1 cellular context compared by ENCODE assay signal in genomic region chr6:8102122-8102958, GRCh38.
TF ChIP-seq lines count a peak whose summit lies in the region.

TSS of gene EEF1E1 (minus strand) at chr6:8102548. CDS start at chr6:8102521, 27 bp downstream.

TF ChIP-seq in HepG2, 621 proteins besides CTCF, POLR2A, EP300 and RAD21 (continued from another document and continues in another):
- TF ChIP-seq, protein P1, sequence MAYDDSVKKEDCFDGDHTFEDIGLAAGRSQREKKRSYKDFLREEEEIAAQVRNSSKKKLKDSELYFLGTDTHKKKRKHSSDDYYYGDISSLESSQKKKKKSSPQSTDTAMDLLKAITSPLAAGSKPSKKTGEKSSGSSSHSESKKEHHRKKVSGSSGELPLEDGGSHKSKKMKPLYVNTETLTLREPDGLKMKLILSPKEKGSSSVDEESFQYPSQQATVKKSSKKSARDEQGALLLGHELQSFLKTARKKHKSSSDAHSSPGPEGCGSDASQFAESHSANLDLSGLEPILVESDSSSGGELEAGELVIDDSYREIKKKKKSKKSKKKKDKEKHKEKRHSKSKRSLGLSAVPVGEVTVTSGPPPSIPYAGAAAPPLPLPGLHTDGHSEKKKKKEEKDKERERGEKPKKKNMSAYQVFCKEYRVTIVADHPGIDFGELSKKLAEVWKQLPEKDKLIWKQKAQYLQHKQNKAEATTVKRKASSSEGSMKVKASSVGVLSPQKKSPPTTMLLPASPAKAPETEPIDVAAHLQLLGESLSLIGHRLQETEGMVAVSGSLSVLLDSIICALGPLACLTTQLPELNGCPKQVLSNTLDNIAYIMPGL (CRISPR knock-in tag; IDR thresholded peaks at IDR 0.05; ENCODE audit: borderline replicate concordance in 1 of 2, low read depth in 1 of 2): peak; percentile 61 to 64; a peak in 3 of 4 replicates
- TF ChIP-seq ZNF12 (CRISPR knock-in tag; IDR thresholded peaks at IDR 0.05) (no peak), AHR (CRISPR knock-in tag; IDR thresholded peaks at IDR 0.05) (peak; percentile 61; the same call in 1 of the 2 replicates), MXI1 (IDR thresholded peaks at IDR 0.05; ENCODE audit: borderline replicate concordance, low read depth, low read length) (peak; percentile 93), U2AF2 (IDR thresholded peaks at IDR 0.05; ENCODE audit: low read depth, low read length) (peak; percentile 85; the same call in 1 of the 2 replicates), ZBTB7B (CRISPR knock-in tag; IDR thresholded peaks at IDR 0.05) (0 out of 2 replicates have a peak, but pooled peaks have one; percentile 20), ASH2L (IDR thresholded peaks at IDR 0.05; ENCODE audit: insufficient read length, low read depth, low read length) (peak; percentile 98), TARDBP (CRISPR knock-in tag; IDR thresholded peaks at IDR 0.05) (peak; percentile 34; the same call in 1 of the 2 replicates), TOPORS (CRISPR knock-in tag; IDR thresholded peaks at IDR 0.05) (0 out of 2 replicates have a peak, but pooled peaks have one; percentile 19), PCBP2 (optimal IDR thresholded peaks at IDR 0.05; ENCODE audit: low read depth, low read length, poor library complexity, severe bottlenecking) (no peak), ZNF460 (CRISPR knock-in tag; IDR thresholded peaks at IDR 0.05; ENCODE audit: borderline replicate concordance) (no peak), TRIM24 (CRISPR knock-in tag; IDR thresholded peaks at IDR 0.05) (no peak), ZNF574 (CRISPR knock-in tag; IDR thresholded peaks at IDR 0.05) (peak; percentile 62; the same call in 1 of the 2 replicates), FOXJ3 (CRISPR knock-in tag; IDR thresholded peaks at IDR 0.05; ENCODE audit: borderline replicate concordance) (no peak; the same call in 1 of the 2 replicates), KDM1A (CRISPR knock-in tag; IDR thresholded peaks at IDR 0.05) (0 out of 2 replicates have a peak, but pooled peaks have one; percentile 14), RFXANK (CRISPR knock-in tag; IDR thresholded peaks at IDR 0.05) (peak; percentile 31; the same call in 1 of the 2 replicates), ZFP1 (CRISPR knock-in tag; IDR thresholded peaks at IDR 0.05) (0 out of 2 replicates have a peak, but pooled peaks have one; percentile 29), NPAS2 (CRISPR knock-in tag; IDR thresholded peaks at IDR 0.05; ENCODE audit: borderline replicate concordance) (no peak), TIGD3 (CRISPR knock-in tag; IDR thresholded peaks at IDR 0.05; ENCODE audit: borderline replicate concordance) (no peak), FOXA3 (CRISPR knock-in tag; IDR thresholded peaks at IDR 0.05) (peak; percentile 42; the same call in 1 of the 2 replicates), ZNF543 (CRISPR knock-in tag; IDR thresholded peaks at IDR 0.05) (peak; percentile 92; the same call in 1 of the 2 replicates), NFKBIZ (CRISPR knock-in tag; IDR thresholded peaks at IDR 0.05) (peak; percentile 25; the same call in 1 of the 2 replicates), MIER3 (CRISPR knock-in tag; IDR thresholded peaks at IDR 0.05; ENCODE audit: borderline replicate concordance) (no peak), RXRB (CRISPR knock-in tag; IDR thresholded peaks at IDR 0.05; ENCODE audit: borderline replicate concordance) (peak; percentile 35; the same call in 1 of the 2 replicates), POGZ (CRISPR knock-in tag; IDR thresholded peaks at IDR 0.05) (peak; percentile 90), FOXK1 (CRISPR knock-in tag; IDR thresholded peaks at IDR 0.05; ENCODE audit: borderline replicate concordance, low read depth) (peak; percentile 74; the same call in 1 of the 2 replicates), GMEB1 (CRISPR knock-in tag; IDR thresholded peaks at IDR 0.05; ENCODE audit: borderline replicate concordance) (peak; percentile 88), DR1 (CRISPR knock-in tag; IDR thresholded peaks at IDR 0.05) (peak; percentile 42; the same call in 1 of the 2 replicates), ZNF44 (CRISPR knock-in tag; IDR thresholded peaks at IDR 0.05) (peak; percentile 34; the same call in 1 of the 2 replicates), EED (CRISPR knock-in tag; IDR thresholded peaks at IDR 0.05) (peak; percentile 86; the same call in 1 of the 2 replicates), PITX1 (CRISPR knock-in tag; IDR thresholded peaks at IDR 0.05) (peak; percentile 41; the same call in 1 of the 2 replicates), ZNF501 (CRISPR knock-in tag; IDR thresholded peaks at IDR 0.05) (peak; percentile 88), SIN3B (IDR thresholded peaks at IDR 0.05; ENCODE audit: low read length) (peak; percentile 97), SP5 (CRISPR knock-in tag; IDR thresholded peaks at IDR 0.05; ENCODE audit: borderline replicate concordance, low read depth) (peak; percentile 36; the same call in 1 of the 2 replicates)
- TF ChIP-seq, protein P2, sequence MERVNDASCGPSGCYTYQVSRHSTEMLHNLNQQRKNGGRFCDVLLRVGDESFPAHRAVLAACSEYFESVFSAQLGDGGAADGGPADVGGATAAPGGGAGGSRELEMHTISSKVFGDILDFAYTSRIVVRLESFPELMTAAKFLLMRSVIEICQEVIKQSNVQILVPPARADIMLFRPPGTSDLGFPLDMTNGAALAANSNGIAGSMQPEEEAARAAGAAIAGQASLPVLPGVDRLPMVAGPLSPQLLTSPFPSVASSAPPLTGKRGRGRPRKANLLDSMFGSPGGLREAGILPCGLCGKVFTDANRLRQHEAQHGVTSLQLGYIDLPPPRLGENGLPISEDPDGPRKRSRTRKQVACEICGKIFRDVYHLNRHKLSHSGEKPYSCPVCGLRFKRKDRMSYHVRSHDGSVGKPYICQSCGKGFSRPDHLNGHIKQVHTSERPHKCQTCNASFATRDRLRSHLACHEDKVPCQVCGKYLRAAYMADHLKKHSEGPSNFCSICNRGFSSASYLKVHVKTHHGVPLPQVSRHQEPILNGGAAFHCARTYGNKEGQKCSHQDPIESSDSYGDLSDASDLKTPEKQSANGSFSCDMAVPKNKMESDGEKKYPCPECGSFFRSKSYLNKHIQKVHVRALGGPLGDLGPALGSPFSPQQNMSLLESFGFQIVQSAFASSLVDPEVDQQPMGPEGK (CRISPR knock-in tag; IDR thresholded peaks at IDR 0.05): peak; percentile 54; the same call in 1 of the 2 replicates
- TF ChIP-seq, protein P3, sequence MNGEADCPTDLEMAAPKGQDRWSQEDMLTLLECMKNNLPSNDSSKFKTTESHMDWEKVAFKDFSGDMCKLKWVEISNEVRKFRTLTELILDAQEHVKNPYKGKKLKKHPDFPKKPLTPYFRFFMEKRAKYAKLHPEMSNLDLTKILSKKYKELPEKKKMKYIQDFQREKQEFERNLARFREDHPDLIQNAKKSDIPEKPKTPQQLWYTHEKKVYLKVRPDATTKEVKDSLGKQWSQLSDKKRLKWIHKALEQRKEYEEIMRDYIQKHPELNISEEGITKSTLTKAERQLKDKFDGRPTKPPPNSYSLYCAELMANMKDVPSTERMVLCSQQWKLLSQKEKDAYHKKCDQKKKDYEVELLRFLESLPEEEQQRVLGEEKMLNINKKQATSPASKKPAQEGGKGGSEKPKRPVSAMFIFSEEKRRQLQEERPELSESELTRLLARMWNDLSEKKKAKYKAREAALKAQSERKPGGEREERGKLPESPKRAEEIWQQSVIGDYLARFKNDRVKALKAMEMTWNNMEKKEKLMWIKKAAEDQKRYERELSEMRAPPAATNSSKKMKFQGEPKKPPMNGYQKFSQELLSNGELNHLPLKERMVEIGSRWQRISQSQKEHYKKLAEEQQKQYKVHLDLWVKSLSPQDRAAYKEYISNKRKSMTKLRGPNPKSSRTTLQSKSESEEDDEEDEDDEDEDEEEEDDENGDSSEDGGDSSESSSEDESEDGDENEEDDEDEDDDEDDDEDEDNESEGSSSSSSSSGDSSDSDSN (CRISPR knock-in tag; IDR thresholded peaks at IDR 0.05): peak; percentile 92
- TF ChIP-seq, protein P4, sequence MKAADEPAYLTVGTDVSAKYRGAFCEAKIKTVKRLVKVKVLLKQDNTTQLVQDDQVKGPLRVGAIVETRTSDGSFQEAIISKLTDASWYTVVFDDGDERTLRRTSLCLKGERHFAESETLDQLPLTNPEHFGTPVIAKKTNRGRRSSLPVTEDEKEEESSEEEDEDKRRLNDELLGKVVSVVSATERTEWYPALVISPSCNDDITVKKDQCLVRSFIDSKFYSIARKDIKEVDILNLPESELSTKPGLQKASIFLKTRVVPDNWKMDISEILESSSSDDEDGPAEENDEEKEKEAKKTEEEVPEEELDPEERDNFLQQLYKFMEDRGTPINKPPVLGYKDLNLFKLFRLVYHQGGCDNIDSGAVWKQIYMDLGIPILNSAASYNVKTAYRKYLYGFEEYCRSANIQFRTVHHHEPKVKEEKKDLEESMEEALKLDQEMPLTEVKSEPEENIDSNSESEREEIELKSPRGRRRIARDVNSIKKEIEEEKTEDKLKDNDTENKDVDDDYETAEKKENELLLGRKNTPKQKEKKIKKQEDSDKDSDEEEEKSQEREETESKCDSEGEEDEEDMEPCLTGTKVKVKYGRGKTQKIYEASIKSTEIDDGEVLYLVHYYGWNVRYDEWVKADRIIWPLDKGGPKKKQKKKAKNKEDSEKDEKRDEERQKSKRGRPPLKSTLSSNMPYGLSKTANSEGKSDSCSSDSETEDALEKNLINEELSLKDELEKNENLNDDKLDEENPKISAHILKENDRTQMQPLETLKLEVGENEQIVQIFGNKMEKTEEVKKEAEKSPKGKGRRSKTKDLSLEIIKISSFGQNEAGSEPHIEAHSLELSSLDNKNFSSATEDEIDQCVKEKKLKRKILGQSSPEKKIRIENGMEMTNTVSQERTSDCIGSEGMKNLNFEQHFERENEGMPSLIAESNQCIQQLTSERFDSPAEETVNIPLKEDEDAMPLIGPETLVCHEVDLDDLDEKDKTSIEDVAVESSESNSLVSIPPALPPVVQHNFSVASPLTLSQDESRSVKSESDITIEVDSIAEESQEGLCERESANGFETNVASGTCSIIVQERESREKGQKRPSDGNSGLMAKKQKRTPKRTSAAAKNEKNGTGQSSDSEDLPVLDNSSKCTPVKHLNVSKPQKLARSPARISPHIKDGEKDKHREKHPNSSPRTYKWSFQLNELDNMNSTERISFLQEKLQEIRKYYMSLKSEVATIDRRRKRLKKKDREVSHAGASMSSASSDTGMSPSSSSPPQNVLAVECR (CRISPR knock-in tag; IDR thresholded peaks at IDR 0.05; ENCODE audit: borderline replicate concordance): peak; percentile 97
- TF ChIP-seq, protein P5, sequence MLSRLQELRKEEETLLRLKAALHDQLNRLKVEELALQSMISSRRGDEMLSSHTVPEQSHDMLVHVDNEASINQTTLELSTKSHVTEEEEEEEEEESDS (CRISPR knock-in tag; IDR thresholded peaks at IDR 0.05; ENCODE audit: borderline replicate concordance): peak; percentile 49; the same call in 1 of the 2 replicates
- TF ChIP-seq, protein P6, sequence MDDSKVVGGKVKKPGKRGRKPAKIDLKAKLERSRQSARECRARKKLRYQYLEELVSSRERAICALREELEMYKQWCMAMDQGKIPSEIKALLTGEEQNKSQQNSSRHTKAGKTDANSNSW (CRISPR knock-in tag; IDR thresholded peaks at IDR 0.05; ENCODE audit: borderline replicate concordance): no peak
- TF ChIP-seq, protein P7, sequence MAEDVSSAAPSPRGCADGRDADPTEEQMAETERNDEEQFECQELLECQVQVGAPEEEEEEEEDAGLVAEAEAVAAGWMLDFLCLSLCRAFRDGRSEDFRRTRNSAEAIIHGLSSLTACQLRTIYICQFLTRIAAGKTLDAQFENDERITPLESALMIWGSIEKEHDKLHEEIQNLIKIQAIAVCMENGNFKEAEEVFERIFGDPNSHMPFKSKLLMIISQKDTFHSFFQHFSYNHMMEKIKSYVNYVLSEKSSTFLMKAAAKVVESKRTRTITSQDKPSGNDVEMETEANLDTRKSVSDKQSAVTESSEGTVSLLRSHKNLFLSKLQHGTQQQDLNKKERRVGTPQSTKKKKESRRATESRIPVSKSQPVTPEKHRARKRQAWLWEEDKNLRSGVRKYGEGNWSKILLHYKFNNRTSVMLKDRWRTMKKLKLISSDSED (CRISPR knock-in tag; IDR thresholded peaks at IDR 0.05): no peak
